12 cellular contexts compared by ENCODE assay signal in the genomic region with DNA sequence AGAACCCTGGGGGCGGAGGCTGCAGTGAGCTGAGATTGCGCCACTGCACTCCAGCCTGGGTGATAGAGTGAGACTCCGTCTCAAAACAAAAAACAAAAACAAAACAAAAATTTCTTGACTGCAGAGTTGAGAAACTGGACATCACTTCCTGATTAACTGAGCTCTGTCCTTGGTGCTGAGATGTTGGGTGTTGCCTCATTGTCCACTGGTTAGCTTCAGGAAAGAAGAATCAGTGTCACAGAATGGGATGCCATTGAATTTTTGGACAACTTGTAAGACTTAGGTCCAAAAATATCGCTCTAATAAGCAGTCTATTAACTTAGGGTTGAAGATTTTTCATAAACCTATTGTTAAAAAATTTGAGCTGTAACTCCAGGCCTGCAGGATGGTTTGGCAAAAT. TPM values are rescaled to one million over a fixed set of nuclear protein-coding genes. Genes with fewer than 3 reads are reported as not detected.
DNase-seq lines count a peak whose midpoint lies in the region; ATAC-seq and TF ChIP-seq lines count a peak whose summit lies in the region.
"Had no signal": no experiment of that assay in that cellular context is flagged by ENCODE, and none has a peak within 500 bp of the region (broad histone marks: within the 10 kb centered on the region; RNA-seq: fewer than 3 reads in every experiment).

No MANE protein-coding gene starts in this region.

- H3K27ac Mint-ChIP-seq in neural progenitor cell = no peak overlapping the region
- H3K27ac Mint-ChIP-seq in stimulated activated effector memory CD8-positive, alpha-beta T cell treated with anti-CD3 and anti-CD28 coated beads, Interleukin-12 subunit alpha, Interleukin-12 subunit beta, amount 100 ng/mL, for 72 hours = no peak overlapping the region
- H3K27ac Mint-ChIP-seq: activated naive CD4-positive, alpha-beta T cell treated with anti-CD3 and anti-CD28 coated beads, Interleukin-2, amount 50 U/mL, for 24 hours had no signal

- H3K4me2 ChIP-seq in neural progenitor cell = no peak overlapping the region

- peaks cover 10% of the 10 kb centered on the region for H3K27me3 ChIP-seq in neural progenitor cell

- no peak overlapping the region for H3K27ac ChIP-seq in neural progenitor cell
- H3K27ac ChIP-seq: 22Rv1, prostate gland had no signal

- no peaks in the 10 kb centered on the region for H3K9me3 Mint-ChIP-seq in neural progenitor cell
- H3K9me3 Mint-ChIP-seq in stimulated activated effector memory CD8-positive, alpha-beta T cell treated with anti-CD3 and anti-CD28 coated beads, Interleukin-12 subunit alpha, Interleukin-12 subunit beta, amount 100 ng/mL, for 72 hours = no peaks in the 10 kb centered on the region
- H3K9me3 Mint-ChIP-seq: activated naive CD4-positive, alpha-beta T cell treated with anti-CD3 and anti-CD28 coated beads, Interleukin-2, amount 50 U/mL, for 24 hours had no signal

- no peak overlapping the region for H3K9ac ChIP-seq in neural progenitor cell

- no peaks in the 10 kb centered on the region for H3K36me3 ChIP-seq in neural progenitor cell
- H3K36me3 ChIP-seq: prostate gland had no signal

- H3K36me3 Mint-ChIP-seq in neural progenitor cell = no peaks in the 10 kb centered on the region
- H3K36me3 Mint-ChIP-seq in stimulated activated effector memory CD8-positive, alpha-beta T cell treated with anti-CD3 and anti-CD28 coated beads, Interleukin-12 subunit alpha, Interleukin-12 subunit beta, amount 100 ng/mL, for 72 hours = no peaks in the 10 kb centered on the region
- H3K36me3 Mint-ChIP-seq: activated naive CD4-positive, alpha-beta T cell treated with anti-CD3 and anti-CD28 coated beads, Interleukin-2, amount 50 U/mL, for 24 hours had no signal

- no peaks in the 10 kb centered on the region for H3F3A ChIP-seq in neural progenitor cell (ENCODE audit: low read depth)

- no peak overlapping the region for H2AFZ ChIP-seq in neural progenitor cell (replicated peaks)

- peaks cover 14% of the 10 kb centered on the region for H4K20me1 ChIP-seq in neural progenitor cell (ENCODE audit: low read depth)

- H3K4me1 ChIP-seq in neural progenitor cell = peaks cover 3% of the 10 kb centered on the region
- H3K4me1 ChIP-seq: prostate gland had no signal

- DNase-seq in DMS 273 (lab: John Stamatoyannopoulos, UW; ENCODE audit: unreplicated experiment) = peak; percentile 18
- DNase-seq in DMS 273 treated with DMSO at 0.1 percent for 48 hours (lab: John Stamatoyannopoulos, UW) = no peak
- DNase-seq in NOMO-1 treated with DMSO at 0.1 percent for 48 hours (lab: John Stamatoyannopoulos, UW; ENCODE audit: unreplicated experiment) = peak; percentile 50
- DNase-seq in dermis blood vessel endothelial cell = peak; percentile 65
- peak; percentile 77 for DNase-seq in neural progenitor cell (ENCODE audit: low spot score)
- DNase-seq in activated gamma-delta T cell treated with Interleukin-2 at 50 U/mL for 16 hours = no peak
- no peak for DNase-seq in stimulated activated effector memory CD8-positive, alpha-beta T cell treated with anti-CD3 and anti-CD28 coated beads, Interleukin-12 subunit alpha, Interleukin-12 subunit beta, amount 100 ng/mL, for 72 hours (ENCODE audit: low spot score in 2 of 2)

- no peaks in the 10 kb centered on the region for H3K9me3 ChIP-seq in neural progenitor cell (ENCODE audit: low read depth)
- H3K9me3 ChIP-seq: prostate gland had no signal

- no peaks in the 10 kb centered on the region for H3K4me1 Mint-ChIP-seq in neural progenitor cell
- H3K4me1 Mint-ChIP-seq in stimulated activated effector memory CD8-positive, alpha-beta T cell treated with anti-CD3 and anti-CD28 coated beads, Interleukin-12 subunit alpha, Interleukin-12 subunit beta, amount 100 ng/mL, for 72 hours = no peaks in the 10 kb centered on the region
- H3K4me1 Mint-ChIP-seq: activated naive CD4-positive, alpha-beta T cell treated with anti-CD3 and anti-CD28 coated beads, Interleukin-2, amount 50 U/mL, for 24 hours had no signal

- H3K4me3 ChIP-seq in neural progenitor cell = no peak overlapping the region
- H3K4me3 ChIP-seq: prostate gland had no signal

- peaks cover 2% of the 10 kb centered on the region for H3K27me3 Mint-ChIP-seq in neural progenitor cell (ENCODE audit: insufficient read depth, low read depth)

- no peak for TF ChIP-seq CTCF in neural progenitor cell (IDR thresholded peaks at IDR 0.05)

- no peak for ATAC-seq in GM21423 (IDR thresholded peaks at IDR 0.05; ENCODE audit: unreplicated experiment)
- no peak for ATAC-seq in stimulated activated effector memory CD8-positive, alpha-beta T cell treated with anti-CD3 and anti-CD28 coated beads, Interleukin-12 subunit alpha, Interleukin-12 subunit beta, amount 100 ng/mL, for 72 hours

- H3K79me2 ChIP-seq in neural progenitor cell (ENCODE audit: low read depth) = no peaks in the 10 kb centered on the region

- H3K4me3 Mint-ChIP-seq in neural progenitor cell = no peak overlapping the region
- no peak overlapping the region for H3K4me3 Mint-ChIP-seq in stimulated activated effector memory CD8-positive, alpha-beta T cell treated with anti-CD3 and anti-CD28 coated beads, Interleukin-12 subunit alpha, Interleukin-12 subunit beta, amount 100 ng/mL, for 72 hours
- H3K4me3 Mint-ChIP-seq: activated naive CD4-positive, alpha-beta T cell treated with anti-CD3 and anti-CD28 coated beads, Interleukin-2, amount 50 U/mL, for 24 hours had no signal

RNA-seq across cellular contexts. Expression of gene KCNA10, which starts 23.8 kb away (rescaled TPM):
- total RNA-seq in dermis blood vessel endothelial cell (not detected in 2 replicates), neural progenitor cell (ENCODE audit: low replicate concordance) (not detected in 2 replicates)
- total RNA-seq: prostate gland; T-helper 1 cell treated with Interleukin-12 subunit alpha and Interleukin-12 subunit beta and Interleukin-4 antibody, amounts not matched to agents 30 ng/mL and 1 ng/mL, for 36 hours had no signal

Comparison
In these comparisons a context has a peak if more than half of its experiments do, and no peak if none do; other contexts are left out.
1. DNase-seq: peak in DMS 273 (single experiment), NOMO-1 treated with DMSO at 0.1 percent for 48 hours (single experiment), dermis blood vessel endothelial cell (single experiment) and neural progenitor cell (single experiment); none in DMS 273 treated with DMSO at 0.1 percent for 48 hours (single experiment), activated gamma-delta T cell treated with Interleukin-2 at 50 U/mL for 16 hours (single experiment) and stimulated activated effector memory CD8-positive, alpha-beta T cell treated with anti-CD3 and anti-CD28 coated beads, Interleukin-12 subunit alpha, Interleukin-12 subunit beta, amount 100 ng/mL, for 72 hours (0 of 2).